In the genomic region with DNA sequence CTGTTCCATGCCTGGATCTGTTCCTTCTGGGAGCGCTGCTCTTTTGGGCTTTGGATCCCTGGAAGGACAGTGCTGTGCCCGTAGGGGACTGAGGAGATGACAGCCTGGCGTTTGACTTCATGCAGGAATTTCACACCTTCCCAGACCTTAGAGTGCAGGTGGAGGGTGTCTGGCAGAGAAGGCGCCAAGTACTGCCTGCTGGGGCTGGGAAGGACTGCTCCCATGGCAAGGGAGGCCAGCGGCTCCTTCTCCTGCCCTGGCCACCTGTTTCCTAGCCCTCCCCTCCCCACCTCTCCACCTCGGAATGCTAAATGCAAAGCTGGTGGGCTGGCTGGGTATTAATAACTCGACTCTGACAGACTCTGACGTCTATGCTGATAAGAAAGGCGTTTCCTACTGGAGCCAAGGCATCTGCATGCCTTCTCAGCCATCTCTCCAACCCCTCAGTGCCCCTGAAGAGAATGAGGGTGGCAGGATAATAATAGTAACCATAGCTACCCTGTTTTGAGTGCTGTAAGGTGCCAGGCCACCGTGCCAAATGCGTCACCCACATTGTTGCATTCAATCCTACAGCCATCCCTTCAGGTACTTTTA, we compare ENCODE assay signal across 2 cellular contexts.
TF ChIP-seq lines count a peak whose summit lies in the region.

No MANE protein-coding gene starts in this region.

TF ChIP-seq in GM23338, 12 proteins besides CTCF, POLR2A, EP300 and RAD21 (continued from another document):
- TF ChIP-seq ZNF462 (CRISPR knock-in tag; IDR thresholded peaks at IDR 0.05): no peak
- no peak for TF ChIP-seq EZH2 (IDR thresholded peaks at IDR 0.05; ENCODE audit: low read depth, unreplicated experiment)
- TF ChIP-seq JUNB (IDR thresholded peaks at IDR 0.05; ENCODE audit: unreplicated experiment): no peak
- TF ChIP-seq CREB1 (CRISPR knock-in tag; IDR thresholded peaks at IDR 0.05; ENCODE audit: low read depth): no peak
- TF ChIP-seq ZNF331 (CRISPR knock-in tag; IDR thresholded peaks at IDR 0.05; ENCODE audit: low read depth): no peak
- TF ChIP-seq, protein P1, sequence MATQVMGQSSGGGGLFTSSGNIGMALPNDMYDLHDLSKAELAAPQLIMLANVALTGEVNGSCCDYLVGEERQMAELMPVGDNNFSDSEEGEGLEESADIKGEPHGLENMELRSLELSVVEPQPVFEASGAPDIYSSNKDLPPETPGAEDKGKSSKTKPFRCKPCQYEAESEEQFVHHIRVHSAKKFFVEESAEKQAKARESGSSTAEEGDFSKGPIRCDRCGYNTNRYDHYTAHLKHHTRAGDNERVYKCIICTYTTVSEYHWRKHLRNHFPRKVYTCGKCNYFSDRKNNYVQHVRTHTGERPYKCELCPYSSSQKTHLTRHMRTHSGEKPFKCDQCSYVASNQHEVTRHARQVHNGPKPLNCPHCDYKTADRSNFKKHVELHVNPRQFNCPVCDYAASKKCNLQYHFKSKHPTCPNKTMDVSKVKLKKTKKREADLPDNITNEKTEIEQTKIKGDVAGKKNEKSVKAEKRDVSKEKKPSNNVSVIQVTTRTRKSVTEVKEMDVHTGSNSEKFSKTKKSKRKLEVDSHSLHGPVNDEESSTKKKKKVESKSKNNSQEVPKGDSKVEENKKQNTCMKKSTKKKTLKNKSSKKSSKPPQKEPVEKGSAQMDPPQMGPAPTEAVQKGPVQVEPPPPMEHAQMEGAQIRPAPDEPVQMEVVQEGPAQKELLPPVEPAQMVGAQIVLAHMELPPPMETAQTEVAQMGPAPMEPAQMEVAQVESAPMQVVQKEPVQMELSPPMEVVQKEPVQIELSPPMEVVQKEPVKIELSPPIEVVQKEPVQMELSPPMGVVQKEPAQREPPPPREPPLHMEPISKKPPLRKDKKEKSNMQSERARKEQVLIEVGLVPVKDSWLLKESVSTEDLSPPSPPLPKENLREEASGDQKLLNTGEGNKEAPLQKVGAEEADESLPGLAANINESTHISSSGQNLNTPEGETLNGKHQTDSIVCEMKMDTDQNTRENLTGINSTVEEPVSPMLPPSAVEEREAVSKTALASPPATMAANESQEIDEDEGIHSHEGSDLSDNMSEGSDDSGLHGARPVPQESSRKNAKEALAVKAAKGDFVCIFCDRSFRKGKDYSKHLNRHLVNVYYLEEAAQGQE (IDR thresholded peaks at IDR 0.05; ENCODE audit: unreplicated experiment): no peak
- no peak for TF ChIP-seq ZNF114 (CRISPR knock-in tag; IDR thresholded peaks at IDR 0.05)
- no peak for TF ChIP-seq POLR2AphosphoS5 (IDR thresholded peaks at IDR 0.05; ENCODE audit: low read depth)
- no peak for TF ChIP-seq NANOG (IDR thresholded peaks at IDR 0.05; ENCODE audit: borderline replicate concordance)
- TF ChIP-seq STAT1 (IDR thresholded peaks at IDR 0.05; ENCODE audit: unreplicated experiment): no peak

TF ChIP-seq in SK-N-SH treated with all-trans-retinoic acid at 6 μM for 48 hours, 23 proteins besides CTCF, POLR2A, EP300 and RAD21 (continued from another document):
- TF ChIP-seq, protein P2, sequence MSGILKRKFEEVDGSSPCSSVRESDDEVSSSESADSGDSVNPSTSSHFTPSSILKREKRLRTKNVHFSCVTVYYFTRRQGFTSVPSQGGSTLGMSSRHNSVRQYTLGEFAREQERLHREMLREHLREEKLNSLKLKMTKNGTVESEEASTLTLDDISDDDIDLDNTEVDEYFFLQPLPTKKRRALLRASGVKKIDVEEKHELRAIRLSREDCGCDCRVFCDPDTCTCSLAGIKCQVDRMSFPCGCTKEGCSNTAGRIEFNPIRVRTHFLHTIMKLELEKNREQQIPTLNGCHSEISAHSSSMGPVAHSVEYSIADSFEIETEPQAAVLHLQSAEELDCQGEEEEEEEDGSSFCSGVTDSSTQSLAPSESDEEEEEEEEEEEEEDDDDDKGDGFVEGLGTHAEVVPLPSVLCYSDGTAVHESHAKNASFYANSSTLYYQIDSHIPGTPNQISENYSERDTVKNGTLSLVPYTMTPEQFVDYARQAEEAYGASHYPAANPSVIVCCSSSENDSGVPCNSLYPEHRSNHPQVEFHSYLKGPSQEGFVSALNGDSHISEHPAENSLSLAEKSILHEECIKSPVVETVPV (CRISPR knock-in tag; IDR thresholded peaks at IDR 0.05): no peak
- TF ChIP-seq, protein P3, sequence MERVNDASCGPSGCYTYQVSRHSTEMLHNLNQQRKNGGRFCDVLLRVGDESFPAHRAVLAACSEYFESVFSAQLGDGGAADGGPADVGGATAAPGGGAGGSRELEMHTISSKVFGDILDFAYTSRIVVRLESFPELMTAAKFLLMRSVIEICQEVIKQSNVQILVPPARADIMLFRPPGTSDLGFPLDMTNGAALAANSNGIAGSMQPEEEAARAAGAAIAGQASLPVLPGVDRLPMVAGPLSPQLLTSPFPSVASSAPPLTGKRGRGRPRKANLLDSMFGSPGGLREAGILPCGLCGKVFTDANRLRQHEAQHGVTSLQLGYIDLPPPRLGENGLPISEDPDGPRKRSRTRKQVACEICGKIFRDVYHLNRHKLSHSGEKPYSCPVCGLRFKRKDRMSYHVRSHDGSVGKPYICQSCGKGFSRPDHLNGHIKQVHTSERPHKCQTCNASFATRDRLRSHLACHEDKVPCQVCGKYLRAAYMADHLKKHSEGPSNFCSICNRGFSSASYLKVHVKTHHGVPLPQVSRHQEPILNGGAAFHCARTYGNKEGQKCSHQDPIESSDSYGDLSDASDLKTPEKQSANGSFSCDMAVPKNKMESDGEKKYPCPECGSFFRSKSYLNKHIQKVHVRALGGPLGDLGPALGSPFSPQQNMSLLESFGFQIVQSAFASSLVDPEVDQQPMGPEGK (CRISPR knock-in tag; IDR thresholded peaks at IDR 0.05; ENCODE audit: borderline replicate concordance): no peak
- TF ChIP-seq, protein P4, sequence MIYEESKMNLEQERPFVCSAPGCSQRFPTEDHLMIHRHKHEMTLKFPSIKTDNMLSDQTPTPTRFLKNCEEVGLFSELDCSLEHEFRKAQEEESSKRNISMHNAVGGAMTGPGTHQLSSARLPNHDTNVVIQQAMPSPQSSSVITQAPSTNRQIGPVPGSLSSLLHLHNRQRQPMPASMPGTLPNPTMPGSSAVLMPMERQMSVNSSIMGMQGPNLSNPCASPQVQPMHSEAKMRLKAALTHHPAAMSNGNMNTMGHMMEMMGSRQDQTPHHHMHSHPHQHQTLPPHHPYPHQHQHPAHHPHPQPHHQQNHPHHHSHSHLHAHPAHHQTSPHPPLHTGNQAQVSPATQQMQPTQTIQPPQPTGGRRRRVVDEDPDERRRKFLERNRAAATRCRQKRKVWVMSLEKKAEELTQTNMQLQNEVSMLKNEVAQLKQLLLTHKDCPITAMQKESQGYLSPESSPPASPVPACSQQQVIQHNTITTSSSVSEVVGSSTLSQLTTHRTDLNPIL (CRISPR knock-in tag; IDR thresholded peaks at IDR 0.05; ENCODE audit: low read depth): no peak
- no peak for TF ChIP-seq ARNTL (CRISPR knock-in tag; IDR thresholded peaks at IDR 0.05; ENCODE audit: borderline replicate concordance, low read depth)
- no peak for TF ChIP-seq TOX (CRISPR knock-in tag; IDR thresholded peaks at IDR 0.05; ENCODE audit: borderline replicate concordance)
- TF ChIP-seq, protein P5, sequence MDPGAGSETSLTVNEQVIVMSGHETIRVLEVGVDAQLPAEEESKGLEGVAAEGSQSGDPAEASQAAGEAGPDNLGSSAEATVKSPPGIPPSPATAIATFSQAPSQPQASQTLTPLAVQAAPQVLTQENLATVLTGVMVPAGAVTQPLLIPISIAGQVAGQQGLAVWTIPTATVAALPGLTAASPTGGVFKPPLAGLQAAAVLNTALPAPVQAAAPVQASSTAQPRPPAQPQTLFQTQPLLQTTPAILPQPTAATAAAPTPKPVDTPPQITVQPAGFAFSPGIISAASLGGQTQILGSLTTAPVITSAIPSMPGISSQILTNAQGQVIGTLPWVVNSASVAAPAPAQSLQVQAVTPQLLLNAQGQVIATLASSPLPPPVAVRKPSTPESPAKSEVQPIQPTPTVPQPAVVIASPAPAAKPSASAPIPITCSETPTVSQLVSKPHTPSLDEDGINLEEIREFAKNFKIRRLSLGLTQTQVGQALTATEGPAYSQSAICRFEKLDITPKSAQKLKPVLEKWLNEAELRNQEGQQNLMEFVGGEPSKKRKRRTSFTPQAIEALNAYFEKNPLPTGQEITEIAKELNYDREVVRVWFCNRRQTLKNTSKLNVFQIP (CRISPR knock-in tag; IDR thresholded peaks at IDR 0.05; ENCODE audit: borderline replicate concordance, low read depth): no peak
